Comparison of ENCODE assay signal across 14 cellular contexts in the genomic region with DNA sequence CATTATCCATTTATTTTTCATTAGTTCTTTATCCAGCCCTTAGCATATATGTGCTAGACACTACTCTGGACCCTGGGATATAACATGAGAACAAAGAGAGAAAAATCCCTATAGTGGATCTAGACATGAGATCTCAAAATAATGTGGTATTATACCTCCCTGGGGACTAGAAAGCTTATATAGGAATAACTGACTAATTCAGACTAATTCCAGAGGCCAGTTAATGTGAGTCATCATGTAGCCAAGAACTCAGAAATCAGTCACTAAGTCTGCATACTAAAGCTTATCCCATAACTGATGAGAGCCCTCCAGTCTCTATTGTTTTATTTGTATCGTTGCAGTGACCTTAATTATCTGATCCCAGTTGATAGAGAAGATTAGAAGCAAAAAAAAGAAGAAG.
DNase-seq lines count a peak whose midpoint lies in the region; ATAC-seq, FAIRE-seq and TF ChIP-seq lines count a peak whose summit lies in the region.
"Had no signal": no experiment of that assay in that cellular context is flagged by ENCODE, and none has a peak within 500 bp of the region (broad histone marks: within the 10 kb centered on the region; RNA-seq: fewer than 3 reads in every experiment).

No MANE protein-coding gene starts in this region.

- no peaks in the 10 kb centered on the region for H4K20me1 ChIP-seq in endothelial cell of umbilical vein (replicated peaks; ENCODE audit: control insufficient read depth, extremely low read depth, insufficient read depth, low read length)

- H2AFZ ChIP-seq in endothelial cell of umbilical vein (ENCODE audit: low read depth, low read length): no peak overlapping the region
- H2AFZ ChIP-seq: parathyroid adenoma had no signal

- no peak overlapping the region for H3K4me3 ChIP-seq in endothelial cell of umbilical vein (replicated peaks in 1 of 3; ENCODE audit: insufficient read depth in 1 of 3, low read depth in 1 of 3, low read length in 3 of 3)

- no peaks in the 10 kb centered on the region for H3K9me3 Mint-ChIP-seq in osteocyte (ENCODE audit: unreplicated experiment)
- H3K9me3 Mint-ChIP-seq in activated CD4-positive, alpha-beta T cell treated with anti-CD3 and anti-CD28 coated beads, Interleukin-2, amount 10 ng/mL, durations not matched to agents 7 days and 5 days: no peaks in the 10 kb centered on the region
- H3K9me3 Mint-ChIP-seq: activated naive CD8-positive, alpha-beta T cell treated with anti-CD3 and anti-CD28 coated beads, Interleukin-2, amount 10 ng/mL, durations not matched to agents 7 days and 5 days; CD4-positive, alpha-beta T cell had no signal

- H3K9ac ChIP-seq in endothelial cell of umbilical vein (replicated peaks; ENCODE audit: extremely low read depth, insufficient read depth, low read length): no peak overlapping the region
- H3K9ac ChIP-seq: parathyroid adenoma had no signal

- CTCF ChIA-PET in endothelial cell of umbilical vein (lab: Charles Lee): no interaction called here
- CTCF ChIA-PET in activated CD4-positive, alpha-beta T cell treated with anti-CD3 and anti-CD28 coated beads, Interleukin-2, amount 10 ng/mL, durations not matched to agents 7 days and 5 days (lab: Charles Lee): interaction anchor here (1.1 kb wide), 1 partner anchor 10 kb away, joined by 3 read pairs; no protein-coding TSS in a partner anchor

- no peak for FAIRE-seq in endothelial cell of umbilical vein (lab: Jason Lieb, UNC)

- H3K4me1 ChIP-seq in endothelial cell of umbilical vein (ENCODE audit: control insufficient read depth, extremely low read depth, insufficient read depth, low read length): peaks cover 7% of the 10 kb centered on the region
- H3K4me1 ChIP-seq: parathyroid adenoma had no signal

- no peaks in the 10 kb centered on the region for H3K27me3 ChIP-seq in endothelial cell of umbilical vein (ENCODE audit: control insufficient read depth in 2 of 2, insufficient read depth in 2 of 2, low read length in 2 of 2)

- POLR2A ChIA-PET in endothelial cell of umbilical vein (lab: Charles Lee): no interaction called here
- POLR2A ChIA-PET in activated CD4-positive, alpha-beta T cell treated with anti-CD3 and anti-CD28 coated beads, Interleukin-2, amount 10 ng/mL, durations not matched to agents 7 days and 5 days (lab: Charles Lee): no interaction called here

- H3K79me2 ChIP-seq in endothelial cell of umbilical vein (ENCODE audit: control insufficient read depth, insufficient read depth, low read length): no peaks in the 10 kb centered on the region
- H3K79me2 ChIP-seq: parathyroid adenoma had no signal

- intact Hi-C loops in endothelial cell of umbilical vein (cut with micrococcal nuclease): no loop called here

- dilution Hi-C loops in endothelial cell of umbilical vein (cut with MboI; ENCODE audit: extremely low pct_ligation_motif_present, low sequenced_read_pairs): no loop called here

- no TSS peak for BruUV-seq in endothelial cell of umbilical vein (replicated peaks; lab: Mats Ljungman, UMichigan)

- H3K27me3 Mint-ChIP-seq in osteocyte (ENCODE audit: unreplicated experiment): no peaks in the 10 kb centered on the region
- H3K27me3 Mint-ChIP-seq in activated CD4-positive, alpha-beta T cell treated with anti-CD3 and anti-CD28 coated beads, Interleukin-2, amount 10 ng/mL, durations not matched to agents 7 days and 5 days: no peaks in the 10 kb centered on the region
- H3K27me3 Mint-ChIP-seq: activated naive CD8-positive, alpha-beta T cell treated with anti-CD3 and anti-CD28 coated beads, Interleukin-2, amount 10 ng/mL, durations not matched to agents 7 days and 5 days; CD4-positive, alpha-beta T cell had no signal

- peak overlapping the region; percentile 71 for H3K27ac Mint-ChIP-seq in osteocyte (ENCODE audit: unreplicated experiment)
- no peak overlapping the region for H3K27ac Mint-ChIP-seq in activated CD4-positive, alpha-beta T cell treated with anti-CD3 and anti-CD28 coated beads, Interleukin-2, amount 10 ng/mL, durations not matched to agents 7 days and 5 days
- H3K27ac Mint-ChIP-seq: activated naive CD8-positive, alpha-beta T cell treated with anti-CD3 and anti-CD28 coated beads, Interleukin-2, amount 10 ng/mL, durations not matched to agents 7 days and 5 days; CD4-positive, alpha-beta T cell had no signal

- no peaks in the 10 kb centered on the region for H3K36me3 ChIP-seq in endothelial cell of umbilical vein (ENCODE audit: control insufficient read depth in 2 of 2, extremely low read depth in 1 of 2, insufficient read depth in 2 of 2, low read length in 2 of 2)

- peaks cover 61% of the 10 kb centered on the region for H3K4me1 Mint-ChIP-seq in osteocyte (ENCODE audit: unreplicated experiment)
- peaks cover 3% of the 10 kb centered on the region for H3K4me1 Mint-ChIP-seq in activated CD4-positive, alpha-beta T cell treated with anti-CD3 and anti-CD28 coated beads, Interleukin-2, amount 10 ng/mL, durations not matched to agents 7 days and 5 days

- TF ChIP-seq CTCF in endothelial cell of umbilical vein (IDR thresholded peaks at IDR 0.05; ENCODE audit: extremely low read depth in 1 of 2, insufficient read depth in 1 of 2, low read depth in 1 of 2, low read length in 2 of 2) (no peak), osteocyte (IDR thresholded peaks at IDR 0.05) (no peak)

- no peak for ATAC-seq in HG03439 (IDR thresholded peaks at IDR 0.05; ENCODE audit: unreplicated experiment)

- no peak overlapping the region for H3K27ac ChIP-seq in endothelial cell of umbilical vein (ENCODE audit: insufficient read depth, low read depth, low read length)
- H3K27ac ChIP-seq: parathyroid adenoma had no signal

- H3K9me1 ChIP-seq in endothelial cell of umbilical vein (replicated peaks; ENCODE audit: control insufficient read depth, extremely low read depth, insufficient read depth, low read length): peaks cover 2% of the 10 kb centered on the region

- no peak overlapping the region for H3K4me3 Mint-ChIP-seq in osteocyte (ENCODE audit: unreplicated experiment)
- no peak overlapping the region for H3K4me3 Mint-ChIP-seq in activated CD4-positive, alpha-beta T cell treated with anti-CD3 and anti-CD28 coated beads, Interleukin-2, amount 10 ng/mL, durations not matched to agents 7 days and 5 days
- H3K4me3 Mint-ChIP-seq: activated naive CD8-positive, alpha-beta T cell treated with anti-CD3 and anti-CD28 coated beads, Interleukin-2, amount 10 ng/mL, durations not matched to agents 7 days and 5 days; CD4-positive, alpha-beta T cell had no signal

- no peak overlapping the region for H3K4me2 ChIP-seq in endothelial cell of umbilical vein (ENCODE audit: insufficient read depth, low read length)

- TF ChIP-seq POLR2A in endothelial cell of umbilical vein (IDR thresholded peaks at IDR 0.05; ENCODE audit: low read depth, low read length): no peak

- DNase-seq in ELR (ENCODE audit: low read depth) (peak; percentile 87), RKO (ENCODE audit: low spot score) (peak; percentile 76), endothelial cell of umbilical vein (ENCODE audit: low read depth, low spot score) (peak; percentile 39), osteocyte (ENCODE audit: extremely low spot score, unreplicated experiment) (no peak), retina (no peak), hypothalamus (lab: John Stamatoyannopoulos, UW) (no peak)
- DNase-seq in activated CD4-positive, alpha-beta T cell treated with anti-CD3 and anti-CD28 coated beads, Interleukin-2, amount 10 ng/mL, durations not matched to agents 7 days and 5 days: no peak
- DNase-seq: activated naive CD8-positive, alpha-beta T cell treated with anti-CD3 and anti-CD28 coated beads, Interleukin-2, amount 10 ng/mL, durations not matched to agents 7 days and 5 days; CD4-positive, alpha-beta T cell; NCI-H2227 treated with DMSO at 0.1 percent for 48 hours; stimulated activated CD4-positive, alpha-beta T cell treated with anti-CD3 and anti-CD28 coated beads, Interleukin-2, amount 100 ng/mL, for 24 hours; stimulated activated naive CD4-positive, alpha-beta T cell had no signal

- no peaks in the 10 kb centered on the region for H3K9me3 ChIP-seq in endothelial cell of umbilical vein (replicated peaks; ENCODE audit: control insufficient read depth, insufficient read depth, low read length)

- H3K36me3 Mint-ChIP-seq in osteocyte (ENCODE audit: unreplicated experiment): peaks cover 15% of the 10 kb centered on the region
- H3K36me3 Mint-ChIP-seq in activated CD4-positive, alpha-beta T cell treated with anti-CD3 and anti-CD28 coated beads, Interleukin-2, amount 10 ng/mL, durations not matched to agents 7 days and 5 days (ENCODE audit: low read depth): peaks cover 31% of the 10 kb centered on the region

TF ChIP-seq in endothelial cell of umbilical vein, 7 proteins besides CTCF, POLR2A, EP300 and RAD21:
- no peak for TF ChIP-seq GATA2 (IDR thresholded peaks at IDR 0.05; ENCODE audit: insufficient read depth, insufficient read length, low read depth, low read length)
- peak; percentile 71 for TF ChIP-seq FOS (IDR thresholded peaks at IDR 0.05; ENCODE audit: borderline replicate concordance, insufficient read depth, low read length)
- TF ChIP-seq MYC (IDR thresholded peaks at IDR 0.05; ENCODE audit: low read depth, low read length): no peak
- TF ChIP-seq JUN (IDR thresholded peaks at IDR 0.05; ENCODE audit: borderline replicate concordance, insufficient read depth, insufficient read length, low read depth): peak; percentile 48

Comparison
In these comparisons a context has a peak if more than half of its experiments do, and no peak if none do; other contexts are left out.
1. DNase-seq: peak in ELR (single experiment), RKO (single experiment) and endothelial cell of umbilical vein (single experiment); none in osteocyte (single experiment), retina (single experiment), hypothalamus (0 of 51) and activated CD4-positive, alpha-beta T cell treated with anti-CD3 and anti-CD28 coated beads, Interleukin-2, amount 10 ng/mL, durations not matched to agents 7 days and 5 days (single experiment).